ENCODE assay signal across 8 cellular contexts in genomic region chr9:124769451-124770358, GRCh38. TPM values are rescaled to one million over a fixed set of nuclear protein-coding genes. Genes with fewer than 3 reads are reported as not detected.
DNase-seq lines count a peak whose midpoint lies in the region; ATAC-seq, FAIRE-seq and TF ChIP-seq lines count a peak whose summit lies in the region.

No MANE protein-coding gene starts in this region.

- peak overlapping the region; percentile 97 for H3K4me2 ChIP-seq in SK-N-SH

- H3K9ac ChIP-seq in SK-N-SH (peak overlapping the region; percentile 63), endocrine pancreas (ENCODE audit: control insufficient read depth, insufficient read depth, low read length) (peak overlapping the region; percentile 30)

- TF ChIP-seq RAD21 in SK-N-SH (IDR thresholded peaks at IDR 0.05; ENCODE audit: low read length), result no peak

- POLR2A ChIA-PET in SK-N-SH (lab: Yijun Ruan, JAX), result interaction anchor here (0.6 to 5.0 kb wide), 4 partner anchors 74 to 92 kb away, joined by 3 to 42 read pairs (median 9); partner anchors contain the start of genes ARPC5L, RPL35 and WDR38
- POLR2A ChIA-PET in naive thymus-derived CD8-positive, alpha-beta T cell (lab: Charles Lee), result interaction anchor here (0.7 to 3.1 kb wide), 4 partner anchors 83 to 99 kb away, joined by 5 to 25 read pairs (median 11); partner anchors contain the start of genes ARPC5L, RPL35 and WDR38

- no peak overlapping the region for H3K27ac ChIP-seq in SK-N-SH (ENCODE audit: low read depth in 2 of 2, low read length in 1 of 2)

- H3K4me3 Mint-ChIP-seq in naive thymus-derived CD8-positive, alpha-beta T cell, result peak overlapping the region; percentile 78 to 92 (median 88)

- peaks cover 24% of the 10 kb centered on the region for H3F3A ChIP-seq in SK-N-SH (replicated peaks; ENCODE audit: insufficient read depth)

- H3K27ac Mint-ChIP-seq in naive thymus-derived CD8-positive, alpha-beta T cell, result peak overlapping the region in 5 of 10 donors; percentile 6 to 49 (median 37)

- H4K20me1 ChIP-seq in SK-N-SH (ENCODE audit: insufficient read depth), result peaks cover 24% of the 10 kb centered on the region; the same call in 1 of the 2 replicates

- H3K27me3 ChIP-seq in SK-N-SH (ENCODE audit: insufficient read depth), result no peaks in the 10 kb centered on the region
- no peaks in the 10 kb centered on the region for H3K27me3 ChIP-seq in endocrine pancreas (ENCODE audit: control insufficient read depth, insufficient read depth, low read length)

- DNase-seq in stimulated activated CD4-positive, alpha-beta T cell treated with anti-CD3 and anti-CD28 coated beads, Interleukin-12 subunit alpha, Interleukin-12 subunit beta, amount 100 ng/mL, for 4 hours, result peak; percentile 20
- DNase-seq in stimulated activated CD4-positive, alpha-beta T cell treated with anti-CD3 and anti-CD28 coated beads, Interleukin-1b, Interleukin-23, amount 100 ng/mL, for 48 hours, result no peak
- peak; percentile 63 for DNase-seq in SK-N-SH
- DNase-seq in naive thymus-derived CD8-positive, alpha-beta T cell, result peak in 1 of 10 donors; percentile 10
- no peak for DNase-seq in urothelium cell line (ENCODE audit: low spot score)
- no peak for DNase-seq in DMS79 (lab: John Stamatoyannopoulos, UW)
- DNase-seq in NCI-H128 (lab: John Stamatoyannopoulos, UW; ENCODE audit: unreplicated experiment), result no peak

- H3K4me1 Mint-ChIP-seq in naive thymus-derived CD8-positive, alpha-beta T cell, result peaks cover 19 to 40% (median 33%) of the 10 kb centered on the region in 4 donors

- H3K36me3 ChIP-seq in SK-N-SH (replicated peaks in 1 of 2; ENCODE audit: control insufficient read depth in 1 of 2, insufficient read depth in 2 of 2, low read length in 1 of 2), result no peaks in the 10 kb centered on the region
- no peaks in the 10 kb centered on the region for H3K36me3 ChIP-seq in endocrine pancreas (ENCODE audit: control insufficient read depth, insufficient read depth, low read length)

- TF ChIP-seq EP300 in SK-N-SH (IDR thresholded peaks at IDR 0.05; ENCODE audit: borderline replicate concordance in 1 of 2, low read depth in 1 of 2, low read length in 1 of 2), result no peak

- peak overlapping the region; percentile 75 to 92 for H3K4me3 ChIP-seq in SK-N-SH (ENCODE audit: low read depth in 2 of 2, low read length in 1 of 2)
- H3K4me3 ChIP-seq in endocrine pancreas (ENCODE audit: control insufficient read depth, insufficient read depth, low read length), result peak overlapping the region; percentile 15

- peaks cover 53 to 83% (median 57%) of the 10 kb centered on the region in 5 donors for H3K27me3 Mint-ChIP-seq in naive thymus-derived CD8-positive, alpha-beta T cell

- no peak for FAIRE-seq in urothelium cell line (lab: Jason Lieb, UNC)

- 5% methylated on average over 55 of the region's 57 CpGs for WGBS in SK-N-SH (ENCODE audit: low lambda C conversion rate)

- ATAC-seq in naive thymus-derived CD8-positive, alpha-beta T cell, result no peak

- no peaks in the 10 kb centered on the region for H3K9me3 ChIP-seq in SK-N-SH
- H3K9me3 ChIP-seq in endocrine pancreas (ENCODE audit: control insufficient read depth, low read length), result no peaks in the 10 kb centered on the region

- no peaks in the 10 kb centered on the region for H3K9me2 ChIP-seq in SK-N-SH

- TF ChIP-seq CTCF in SK-N-SH (IDR thresholded peaks at IDR 0.05), result no peak

- H3K36me3 Mint-ChIP-seq in naive thymus-derived CD8-positive, alpha-beta T cell, result no peaks in the 10 kb centered on the region

- H3K4me1 ChIP-seq in SK-N-SH (ENCODE audit: control insufficient read depth in 1 of 2, insufficient read depth in 2 of 2, low read depth in 1 of 2, low read length in 1 of 2) (peaks cover 8 to 16% of the 10 kb centered on the region in 2 experiments; a peak in 3 of 4 replicates), endocrine pancreas (ENCODE audit: control insufficient read depth, insufficient read depth, low read length) (no peaks in the 10 kb centered on the region)

- H3K79me2 ChIP-seq in SK-N-SH (ENCODE audit: insufficient read depth), result peaks cover 44% of the 10 kb centered on the region

- H3K9me3 Mint-ChIP-seq in naive thymus-derived CD8-positive, alpha-beta T cell, result no peaks in the 10 kb centered on the region

- CTCF ChIA-PET in SK-N-SH (lab: Yijun Ruan, JAX), result interaction anchor here (0.7 to 16.2 kb wide), 12 partner anchors 7 to 977 kb away, joined by 3 to 1436 read pairs (median 5); partner anchors contain the start of genes ARPC5L, RPL35 and WDR38

- peak overlapping the region; percentile 53 for H2AFZ ChIP-seq in SK-N-SH (ENCODE audit: low read depth)

TF ChIP-seq in SK-N-SH, 30 proteins besides CTCF, POLR2A, EP300 and RAD21:
- TF ChIP-seq TAF1 (IDR thresholded peaks at IDR 0.05; ENCODE audit: borderline replicate concordance, low read depth, low read length) (no peak), SMC3 (IDR thresholded peaks at IDR 0.05; ENCODE audit: low read depth, low read length) (no peak), GABPA (IDR thresholded peaks at IDR 0.05; ENCODE audit: low read depth) (no peak), ZBTB33 (IDR thresholded peaks at IDR 0.05; ENCODE audit: borderline replicate concordance, low read depth) (no peak), MXI1 (IDR thresholded peaks at IDR 0.05; ENCODE audit: low read depth, low read length) (no peak), CHD2 (IDR thresholded peaks at IDR 0.05; ENCODE audit: low read length, partially characterized antibody) (no peak), RFX5 (IDR thresholded peaks at IDR 0.05; ENCODE audit: low read length) (no peak)

RNA-seq across cellular contexts. Expression of gene NR6A1, which starts 1.4 kb away (rescaled TPM):
- polyA plus RNA-seq in SK-N-SH (2012; rRNA removed), result 1.2 and 1.4 TPM in 2 replicates
- polyA plus RNA-seq in SK-N-SH (2012; cell fraction: cytosol; rRNA removed), result 0.63 and 1.1 TPM in 2 replicates
- polyA plus RNA-seq in SK-N-SH (2012; cell fraction: nucleus; rRNA removed), result 5.8 and 7.7 TPM in 2 replicates
- total RNA-seq in naive thymus-derived CD8-positive, alpha-beta T cell, result under 1 TPM in 1 of 2 experiments, not detected in 1; 0.05 TPM
- not detected for polyA plus RNA-seq in naive thymus-derived CD8-positive, alpha-beta T cell

RNA-seq across cellular contexts. Expression of gene OLFML2A, which starts 7.2 kb away (rescaled TPM):
- polyA plus RNA-seq in SK-N-SH (2012; rRNA removed), result 4.8 and 7.7 TPM in 2 replicates
- 4.7 and 6.5 TPM in 2 replicates for polyA plus RNA-seq in SK-N-SH (2012; cell fraction: cytosol; rRNA removed)
- 4.8 and 5.3 TPM in 2 replicates for polyA plus RNA-seq in SK-N-SH (2012; cell fraction: nucleus; rRNA removed)
- total RNA-seq in naive thymus-derived CD8-positive, alpha-beta T cell, result under 1 TPM in 1 of 2 experiments, not detected in 1; 0.05 TPM
- not detected for polyA plus RNA-seq in naive thymus-derived CD8-positive, alpha-beta T cell

Comparison
In these comparisons a context has a peak if more than half of its experiments do, and no peak if none do; other contexts are left out.
1. DNase-seq: peak in stimulated activated CD4-positive, alpha-beta T cell treated with anti-CD3 and anti-CD28 coated beads, Interleukin-12 subunit alpha, Interleukin-12 subunit beta, amount 100 ng/mL, for 4 hours (single experiment) and SK-N-SH (single experiment); none in stimulated activated CD4-positive, alpha-beta T cell treated with anti-CD3 and anti-CD28 coated beads, Interleukin-1b, Interleukin-23, amount 100 ng/mL, for 48 hours (single experiment), urothelium cell line (single experiment), DMS79 (single experiment) and NCI-H128 (single experiment).